ENCODE assay signal across 1 cellular context in the genomic region with DNA sequence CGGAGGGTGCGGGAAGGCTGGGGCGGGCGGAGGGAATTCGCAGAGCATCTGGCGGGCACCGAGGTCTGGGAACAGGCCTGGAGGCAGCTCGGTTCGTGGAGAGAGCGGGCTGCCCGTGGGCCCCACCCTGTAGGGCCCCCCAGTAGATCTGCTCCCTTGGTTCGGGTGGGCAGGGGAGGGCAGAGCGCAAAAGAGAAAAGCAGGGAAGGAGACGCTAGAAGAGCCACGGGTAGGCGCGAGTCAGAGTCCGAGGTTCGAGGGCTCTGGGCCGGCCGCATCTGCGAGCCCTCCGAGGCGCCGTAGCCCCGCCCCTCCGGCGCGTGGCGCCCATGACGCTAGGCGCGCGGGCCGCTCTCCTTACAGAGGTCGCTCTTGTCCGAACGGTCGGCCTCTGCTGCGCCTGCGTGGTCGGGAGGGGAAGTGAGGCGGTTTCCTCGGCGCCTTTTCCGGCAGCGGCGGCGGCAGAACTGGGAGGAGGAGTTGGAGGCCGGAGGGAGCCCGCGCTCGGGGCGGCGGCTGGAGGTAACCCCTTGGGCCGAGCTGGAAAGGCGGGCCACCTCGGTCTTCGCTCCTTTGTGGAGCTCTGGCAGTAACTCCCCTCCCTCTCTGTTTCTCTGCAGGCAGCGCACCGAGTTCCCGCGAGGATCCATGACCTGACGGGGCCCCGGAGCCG.
TF ChIP-seq lines count a peak whose summit lies in the region.

ARF6 (plus strand) TSS at position 447 of the 673 bp plus-strand sequence. CDS start 655 bp downstream, outside the sequence.

TF ChIP-seq in HEK293, 187 proteins besides CTCF, POLR2A, EP300 and RAD21 (continued from another document and continues in another):
- TF ChIP-seq, protein P1, sequence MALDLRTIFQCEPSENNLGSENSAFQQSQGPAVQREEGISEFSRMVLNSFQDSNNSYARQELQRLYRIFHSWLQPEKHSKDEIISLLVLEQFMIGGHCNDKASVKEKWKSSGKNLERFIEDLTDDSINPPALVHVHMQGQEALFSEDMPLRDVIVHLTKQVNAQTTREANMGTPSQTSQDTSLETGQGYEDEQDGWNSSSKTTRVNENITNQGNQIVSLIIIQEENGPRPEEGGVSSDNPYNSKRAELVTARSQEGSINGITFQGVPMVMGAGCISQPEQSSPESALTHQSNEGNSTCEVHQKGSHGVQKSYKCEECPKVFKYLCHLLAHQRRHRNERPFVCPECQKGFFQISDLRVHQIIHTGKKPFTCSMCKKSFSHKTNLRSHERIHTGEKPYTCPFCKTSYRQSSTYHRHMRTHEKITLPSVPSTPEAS (tag by site-specific recombination; IDR thresholded peaks at IDR 0.05) = no peak
- TF ChIP-seq, protein P2, sequence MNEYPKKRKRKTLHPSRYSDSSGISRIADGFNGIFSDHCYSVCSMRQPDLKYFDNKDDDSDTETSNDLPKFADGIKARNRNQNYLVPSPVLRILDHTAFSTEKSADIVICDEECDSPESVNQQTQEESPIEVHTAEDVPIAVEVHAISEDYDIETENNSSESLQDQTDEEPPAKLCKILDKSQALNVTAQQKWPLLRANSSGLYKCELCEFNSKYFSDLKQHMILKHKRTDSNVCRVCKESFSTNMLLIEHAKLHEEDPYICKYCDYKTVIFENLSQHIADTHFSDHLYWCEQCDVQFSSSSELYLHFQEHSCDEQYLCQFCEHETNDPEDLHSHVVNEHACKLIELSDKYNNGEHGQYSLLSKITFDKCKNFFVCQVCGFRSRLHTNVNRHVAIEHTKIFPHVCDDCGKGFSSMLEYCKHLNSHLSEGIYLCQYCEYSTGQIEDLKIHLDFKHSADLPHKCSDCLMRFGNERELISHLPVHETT (tag by site-specific recombination; IDR thresholded peaks at IDR 0.05) = peak; percentile 31; the same call in 1 of the 2 replicates
- TF ChIP-seq OVOL3 (tag by site-specific recombination; IDR thresholded peaks at IDR 0.05) = no peak
- TF ChIP-seq ZNF280D (tag by site-specific recombination; IDR thresholded peaks at IDR 0.05) = no peak
- no peak for TF ChIP-seq ZNF670 (tag by site-specific recombination; IDR thresholded peaks at IDR 0.05; ENCODE audit: low read depth)
- no peak for TF ChIP-seq ZNF138 (tag by site-specific recombination; IDR thresholded peaks at IDR 0.05; ENCODE audit: borderline replicate concordance)
- no peak for TF ChIP-seq ZNF23 (tag by site-specific recombination; IDR thresholded peaks at IDR 0.05; ENCODE audit: borderline replicate concordance)
- TF ChIP-seq, protein P3, sequence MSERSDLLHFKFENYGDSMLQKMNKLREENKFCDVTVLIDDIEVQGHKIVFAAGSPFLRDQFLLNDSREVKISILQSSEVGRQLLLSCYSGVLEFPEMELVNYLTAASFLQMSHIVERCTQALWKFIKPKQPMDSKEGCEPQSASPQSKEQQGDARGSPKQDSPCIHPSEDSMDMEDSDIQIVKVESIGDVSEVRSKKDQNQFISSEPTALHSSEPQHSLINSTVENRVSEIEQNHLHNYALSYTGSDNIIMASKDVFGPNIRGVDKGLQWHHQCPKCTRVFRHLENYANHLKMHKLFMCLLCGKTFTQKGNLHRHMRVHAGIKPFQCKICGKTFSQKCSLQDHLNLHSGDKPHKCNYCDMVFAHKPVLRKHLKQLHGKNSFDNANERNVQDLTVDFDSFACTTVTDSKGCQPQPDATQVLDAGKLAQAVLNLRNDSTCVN (tag by site-specific recombination; optimal IDR thresholded peaks at IDR 0.05) = peak; percentile 78
- TF ChIP-seq ZNF274 (IDR thresholded peaks at IDR 0.05; ENCODE audit: low read length) = no peak
- no peak for TF ChIP-seq ZNF274 (tag by site-specific recombination; IDR thresholded peaks at IDR 0.05; ENCODE audit: borderline replicate concordance)
- no peak for TF ChIP-seq EGR2 (tag by site-specific recombination; IDR thresholded peaks at IDR 0.05; ENCODE audit: low read depth)
- no peak for TF ChIP-seq OSR2 (tag by site-specific recombination; IDR thresholded peaks at IDR 0.05)
- no peak for TF ChIP-seq MYNN (tag by site-specific recombination; IDR thresholded peaks at IDR 0.05; ENCODE audit: borderline replicate concordance)
- TF ChIP-seq ZNF692 (tag by site-specific recombination; IDR thresholded peaks at IDR 0.05) = peak; percentile 94
- TF ChIP-seq ZNF146 (tag by site-specific recombination; IDR thresholded peaks at IDR 0.05) = no peak
- TF ChIP-seq ZNF302 (tag by site-specific recombination; IDR thresholded peaks at IDR 0.05; ENCODE audit: low read depth) = no peak
- TF ChIP-seq, protein P4, sequence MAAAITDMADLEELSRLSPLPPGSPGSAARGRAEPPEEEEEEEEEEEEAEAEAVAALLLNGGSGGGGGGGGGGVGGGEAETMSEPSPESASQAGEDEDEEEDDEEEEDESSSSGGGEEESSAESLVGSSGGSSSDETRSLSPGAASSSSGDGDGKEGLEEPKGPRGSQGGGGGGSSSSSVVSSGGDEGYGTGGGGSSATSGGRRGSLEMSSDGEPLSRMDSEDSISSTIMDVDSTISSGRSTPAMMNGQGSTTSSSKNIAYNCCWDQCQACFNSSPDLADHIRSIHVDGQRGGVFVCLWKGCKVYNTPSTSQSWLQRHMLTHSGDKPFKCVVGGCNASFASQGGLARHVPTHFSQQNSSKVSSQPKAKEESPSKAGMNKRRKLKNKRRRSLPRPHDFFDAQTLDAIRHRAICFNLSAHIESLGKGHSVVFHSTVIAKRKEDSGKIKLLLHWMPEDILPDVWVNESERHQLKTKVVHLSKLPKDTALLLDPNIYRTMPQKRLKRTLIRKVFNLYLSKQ (tag by site-specific recombination; IDR thresholded peaks at IDR 0.05; ENCODE audit: borderline replicate concordance) = no peak
- no peak for TF ChIP-seq ZNF114 (tag by site-specific recombination; IDR thresholded peaks at IDR 0.05)
- no peak for TF ChIP-seq ZNF768 (tag by site-specific recombination; IDR thresholded peaks at IDR 0.05)
- no peak for TF ChIP-seq KLF7 (tag by site-specific recombination; IDR thresholded peaks at IDR 0.05; ENCODE audit: borderline replicate concordance)
- TF ChIP-seq FEZF1 (tag by site-specific recombination; IDR thresholded peaks at IDR 0.05) = no peak
- no peak for TF ChIP-seq ZNF785 (tag by site-specific recombination; IDR thresholded peaks at IDR 0.05)
- TF ChIP-seq ZNF664 (tag by site-specific recombination; IDR thresholded peaks at IDR 0.05) = no peak
- TF ChIP-seq ZNF214 (tag by site-specific recombination; IDR thresholded peaks at IDR 0.05; ENCODE audit: borderline replicate concordance) = no peak
- TF ChIP-seq ZNF549 (tag by site-specific recombination; IDR thresholded peaks at IDR 0.05) = no peak
- TF ChIP-seq ZNF341 (tag by site-specific recombination; IDR thresholded peaks at IDR 0.05; ENCODE audit: low read depth) = peak; percentile 97
- peak; percentile 87 for TF ChIP-seq ZBTB17 (tag by site-specific recombination; IDR thresholded peaks at IDR 0.05)
- TF ChIP-seq KLF17 (tag by site-specific recombination; IDR thresholded peaks at IDR 0.05) = no peak; the same call in 1 of the 2 replicates
- 0 out of 2 replicates have a peak, but pooled peaks have one; percentile 1 for TF ChIP-seq WT1 (tag by site-specific recombination; IDR thresholded peaks at IDR 0.05)
- TF ChIP-seq ZNF792 (tag by site-specific recombination; IDR thresholded peaks at IDR 0.05) = no peak
- no peak for TF ChIP-seq ZNF585B (tag by site-specific recombination; IDR thresholded peaks at IDR 0.05)
- TF ChIP-seq ZSCAN23 (tag by site-specific recombination; IDR thresholded peaks at IDR 0.05) = peak; percentile 79
- TF ChIP-seq ZNF623 (tag by site-specific recombination; IDR thresholded peaks at IDR 0.05) = no peak
- 0 out of 2 replicates have a peak, but pooled peaks have one; percentile 55 for TF ChIP-seq ZNF24 (tag by site-specific recombination; IDR thresholded peaks at IDR 0.05)
- TF ChIP-seq ZBTB21 (tag by site-specific recombination; IDR thresholded peaks at IDR 0.05) = peak; percentile 7; the same call in 1 of the 2 replicates
- TF ChIP-seq, protein P5, sequence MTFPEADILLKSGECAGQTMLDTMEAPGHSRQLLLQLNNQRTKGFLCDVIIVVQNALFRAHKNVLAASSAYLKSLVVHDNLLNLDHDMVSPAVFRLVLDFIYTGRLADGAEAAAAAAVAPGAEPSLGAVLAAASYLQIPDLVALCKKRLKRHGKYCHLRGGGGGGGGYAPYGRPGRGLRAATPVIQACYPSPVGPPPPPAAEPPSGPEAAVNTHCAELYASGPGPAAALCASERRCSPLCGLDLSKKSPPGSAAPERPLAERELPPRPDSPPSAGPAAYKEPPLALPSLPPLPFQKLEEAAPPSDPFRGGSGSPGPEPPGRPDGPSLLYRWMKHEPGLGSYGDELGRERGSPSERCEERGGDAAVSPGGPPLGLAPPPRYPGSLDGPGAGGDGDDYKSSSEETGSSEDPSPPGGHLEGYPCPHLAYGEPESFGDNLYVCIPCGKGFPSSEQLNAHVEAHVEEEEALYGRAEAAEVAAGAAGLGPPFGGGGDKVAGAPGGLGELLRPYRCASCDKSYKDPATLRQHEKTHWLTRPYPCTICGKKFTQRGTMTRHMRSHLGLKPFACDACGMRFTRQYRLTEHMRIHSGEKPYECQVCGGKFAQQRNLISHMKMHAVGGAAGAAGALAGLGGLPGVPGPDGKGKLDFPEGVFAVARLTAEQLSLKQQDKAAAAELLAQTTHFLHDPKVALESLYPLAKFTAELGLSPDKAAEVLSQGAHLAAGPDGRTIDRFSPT (tag by site-specific recombination; IDR thresholded peaks at IDR 0.05) = peak; percentile 58; the same call in 1 of the 2 replicates
- no peak for TF ChIP-seq ZFHX2 (tag by site-specific recombination; conservative IDR thresholded peaks at IDR 0.05)
- TF ChIP-seq TSHZ1 (tag by site-specific recombination; IDR thresholded peaks at IDR 0.05; ENCODE audit: borderline replicate concordance) = peak; percentile 26; the same call in 1 of the 2 replicates
- TF ChIP-seq ZNF791 (tag by site-specific recombination; IDR thresholded peaks at IDR 0.05) = no peak
